In genomic region chr12:66688836-66689439, GRCh38 we compare ENCODE assay signal across 8 cellular contexts. TPM values are rescaled to one million over a fixed set of nuclear protein-coding genes. Genes with fewer than 3 reads are reported as not detected.
DNase-seq lines count a peak whose midpoint lies in the region; ATAC-seq, FAIRE-seq and TF ChIP-seq lines count a peak whose summit lies in the region.

No MANE protein-coding gene starts in this region.

- no peak overlapping the region for H3K4me3 ChIP-seq in AG04449 (ENCODE audit: low read depth, low read length)

- peaks cover 12% of the 10 kb centered on the region for H3K27me3 Mint-ChIP-seq in activated CD4-positive, alpha-beta memory T cell treated with anti-CD3 and anti-CD28 coated beads for 36 hours

- no peaks in the 10 kb centered on the region for H3K4me1 Mint-ChIP-seq in activated CD4-positive, alpha-beta memory T cell treated with anti-CD3 and anti-CD28 coated beads for 36 hours (ENCODE audit: low read depth)

- POLR2A ChIA-PET in AG04449 (lab: Yijun Ruan, JAX) = no interaction called here
- POLR2A ChIA-PET in activated CD4-positive, alpha-beta memory T cell treated with anti-CD3 and anti-CD28 coated beads for 36 hours (lab: Charles Lee) = no interaction called here

- peak; percentile 51 for TF ChIP-seq CTCF in AG04449 (IDR thresholded peaks at IDR 0.05; ENCODE audit: insufficient read depth, low read length, missing control alignments)

- peak; percentile 95 for FAIRE-seq in GM12891 (lab: Jason Lieb, UNC)

- DNase-seq in AG04449 (ENCODE audit: low read depth, low spot score) (no peak), GM12891 (ENCODE audit: insufficient read length, low spot score) (peak; percentile 10), NCI-H2227 treated with DMSO at 0.1 percent for 48 hours (lab: John Stamatoyannopoulos, UW) (peak; percentile 48), globus pallidus (ENCODE audit: low spot score) (peak; percentile 26), posterior cingulate gyrus (peak in 6 of 10 donors; percentile 18 to 79 (median 30))
- DNase-seq in activated CD4-positive, alpha-beta memory T cell treated with anti-CD3 and anti-CD28 coated beads for 36 hours = peak; percentile 21

- no peaks in the 10 kb centered on the region for H3K9me3 Mint-ChIP-seq in activated CD4-positive, alpha-beta memory T cell treated with anti-CD3 and anti-CD28 coated beads for 36 hours

- no peaks in the 10 kb centered on the region for H3K36me3 Mint-ChIP-seq in activated CD4-positive, alpha-beta memory T cell treated with anti-CD3 and anti-CD28 coated beads for 36 hours

- no peak overlapping the region for H3K4me3 Mint-ChIP-seq in activated CD4-positive, alpha-beta memory T cell treated with anti-CD3 and anti-CD28 coated beads for 36 hours

- ATAC-seq in HG03045 (IDR thresholded peaks at IDR 0.05; ENCODE audit: unreplicated experiment) = peak; percentile 75
- ATAC-seq in HG02588 (IDR thresholded peaks at IDR 0.05; ENCODE audit: unreplicated experiment) = no peak

- CTCF ChIA-PET in AG04449 (lab: Yijun Ruan, JAX) = interaction anchor here (0.6 to 1.0 kb wide), 3 partner anchors 8 to 24 kb away, joined by 3 read pairs; no protein-coding TSS in a partner anchor
- CTCF ChIA-PET in activated CD4-positive, alpha-beta memory T cell treated with anti-CD3 and anti-CD28 coated beads for 36 hours (lab: Charles Lee) = interaction anchor here (2.6 kb wide), 1 partner anchor 171 kb away, joined by 16 read pairs; no protein-coding TSS in a partner anchor

- H3K27ac Mint-ChIP-seq in activated CD4-positive, alpha-beta memory T cell treated with anti-CD3 and anti-CD28 coated beads for 36 hours = no peak overlapping the region

- intact Hi-C loops in activated CD4-positive, alpha-beta memory T cell treated with anti-CD3 and anti-CD28 coated beads for 36 hours (cut with micrococcal nuclease) = loop anchor here (1.0 kb wide), 1 partner anchor 172 kb away; no protein-coding TSS in a partner anchor
- intact Hi-C loops in posterior cingulate gyrus (cut with DNase I) = loop anchor here (10.0 kb wide), 1 partner anchor 176 kb away; no protein-coding TSS in a partner anchor

- TF ChIP-seq POLR2A in GM12891 (IDR thresholded peaks at IDR 0.05; ENCODE audit: low read depth, low read length) = no peak

TF ChIP-seq in GM12891, 5 proteins besides CTCF, POLR2A, EP300 and RAD21:
- TF ChIP-seq POU2F2 (IDR thresholded peaks at IDR 0.05; ENCODE audit: low read depth, low read length) (0 out of 2 replicates have a peak, but pooled peaks have one; percentile 36), SPI1 (IDR thresholded peaks at IDR 0.05; ENCODE audit: low read depth, low read length) (no peak)

RNA-seq across cellular contexts. Expression of gene GRIP1, which starts 10.1 kb away (rescaled TPM):
- polyA plus RNA-seq in GM12891 (2012; ENCODE audit: low read depth, missing spikeins) = 0.05 TPM
- under 1 TPM; 0.53 to 0.95 TPM for total RNA-seq in activated CD4-positive, alpha-beta memory T cell treated with anti-CD3 and anti-CD28 coated beads for 36 hours
